ENCODE assay signal across 7 cellular contexts in the genomic region with DNA sequence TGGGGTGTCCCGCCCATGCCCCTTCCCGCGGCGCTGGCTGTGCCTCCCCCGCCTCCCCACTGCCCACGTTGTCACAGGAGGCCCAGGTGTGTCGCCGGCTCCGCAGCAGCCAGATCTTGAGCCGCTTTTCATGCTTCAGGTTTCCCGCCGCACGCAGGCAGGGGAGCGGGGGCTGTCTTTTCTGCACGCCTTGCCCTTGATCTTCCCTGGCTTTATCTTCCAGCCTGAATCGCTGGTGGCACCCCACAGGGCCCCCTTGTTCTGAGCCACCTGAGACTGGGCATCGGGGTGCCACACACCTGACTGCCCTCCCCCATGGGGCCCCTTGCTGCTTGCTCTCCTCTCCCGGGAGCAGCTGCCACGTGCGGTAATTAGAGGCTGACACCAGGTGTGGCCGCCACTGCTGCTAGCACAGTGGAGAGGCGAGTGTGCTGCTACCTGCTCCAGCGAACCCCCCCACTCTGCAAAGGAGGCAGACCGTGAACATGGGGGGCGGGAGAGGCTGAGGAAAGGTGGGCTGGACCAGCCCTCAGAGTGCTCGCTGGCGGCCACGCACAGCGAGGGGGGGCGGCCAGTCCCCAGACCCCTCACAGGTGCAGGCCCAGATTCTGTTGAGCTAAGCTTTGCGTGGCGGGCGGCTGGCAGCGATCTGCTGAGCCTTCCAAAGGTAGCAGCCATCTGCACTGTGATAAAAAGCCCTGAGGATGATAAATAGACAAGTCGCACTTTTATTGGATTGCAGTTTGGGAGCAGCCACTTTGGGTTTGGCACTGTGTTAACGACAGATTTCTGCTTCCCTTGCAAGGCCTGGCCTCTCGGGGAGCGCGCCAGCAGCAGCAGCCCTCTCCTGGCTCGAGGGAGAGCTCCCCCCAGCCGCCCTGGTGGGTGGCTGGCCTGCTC.
A peak's percentile ranks its signal among the peaks of the same experiment; 100 is the strongest.
DNase-seq lines count a peak whose midpoint lies in the region; ATAC-seq, FAIRE-seq and TF ChIP-seq lines count a peak whose summit lies in the region.

No MANE protein-coding gene starts in this region.

- no peak overlapping the region for H2AFZ ChIP-seq in K562 (ENCODE audit: low read depth, low read length)

- no peak for TF ChIP-seq POLR2A in K562 (conservative IDR thresholded peaks at IDR 0.05)
- TF ChIP-seq POLR2A in prostate gland (IDR thresholded peaks at IDR 0.05): no peak

- no peak overlapping the region for H3K4me2 ChIP-seq in K562 (ENCODE audit: insufficient read depth, low read length)

- peaks cover 30 to 36% (median 35%) of the 10 kb centered on the region in 3 donors for H3K27me3 Mint-ChIP-seq in CD14-positive monocyte (ENCODE audit: low read depth in 3 of 3)

- H3K27me3 ChIP-seq in HUES64 (ENCODE audit: insufficient read depth, low read length) (no peaks in the 10 kb centered on the region), K562 (ENCODE audit: control insufficient read depth in 2 of 2, insufficient read depth in 2 of 2, low read length in 2 of 2) (no peaks in the 10 kb centered on the region), prostate gland (replicated peaks; ENCODE audit: insufficient read depth) (no peaks in the 10 kb centered on the region)

- peaks cover 0 to 4% (median 0%) of the 10 kb centered on the region in 7 donors for H3K9me3 Mint-ChIP-seq in CD14-positive monocyte

- H3K36me3 Mint-ChIP-seq in CD14-positive monocyte: no peaks in the 10 kb centered on the region

- ATAC-seq in K562: peak; percentile 56
- no peak for ATAC-seq in HG03025 (IDR thresholded peaks at IDR 0.05; ENCODE audit: low FRiP score, unreplicated experiment)
- ATAC-seq in sciatic nerve: no peak

- no peak for TF ChIP-seq EP300 in K562 (IDR thresholded peaks at IDR 0.05; ENCODE audit: low read length)

- H3K79me2 ChIP-seq in K562 (ENCODE audit: control insufficient read depth, insufficient read depth, low read length): peaks cover 3% of the 10 kb centered on the region; the same call in 2 of the 3 replicates

- no peak; a peak in 1 of 4 replicates for TF ChIP-seq RAD21 in K562 (CRISPR knock-in tag; conservative IDR thresholded peaks at IDR 0.05 in 1 of 2, IDR thresholded peaks at IDR 0.05 in 1 of 2)

- DNase-seq in NCI-H2171 (lab: John Stamatoyannopoulos, UW): peak; percentile 96
- peak in 3 of 4 experiments; percentile 41 to 52 (median 49) for DNase-seq in K562 (ENCODE audit: extremely low read depth in 1 of 4, low spot score in 3 of 4)
- peak; percentile 38 for DNase-seq in prostate gland (ENCODE audit: low spot score)
- DNase-seq in CD14-positive monocyte (ENCODE audit: low spot score): no peak
- DNase-seq in sciatic nerve (ENCODE audit: low spot score): no peak

- H3K4me1 Mint-ChIP-seq in CD14-positive monocyte: peaks cover 7% of the 10 kb centered on the region

- POLR2A ChIA-PET in K562 (lab: Yijun Ruan, JAX): interaction anchor here (0.7 to 1.0 kb wide), 3 partner anchors 108 to 245 kb away, joined by 3 to 4 read pairs (median 3); no protein-coding TSS in a partner anchor

- TF ChIP-seq CTCF in K562 (IDR thresholded peaks at IDR 0.05 in 2 of 3, conservative IDR thresholded peaks at IDR 0.05 in 1 of 3; ENCODE audit: insufficient read depth in 2 of 3, low read depth in 1 of 3, low read length in 3 of 3): no peak; a peak in 2 of 6 replicates
- TF ChIP-seq CTCF in prostate gland (IDR thresholded peaks at IDR 0.05): no peak
- TF ChIP-seq CTCF in CD14-positive monocyte (IDR thresholded peaks at IDR 0.05): no peak

- H3K9ac ChIP-seq in HUES64 (ENCODE audit: low read depth, low read length) (no peak overlapping the region), K562 (ENCODE audit: insufficient read depth in 1 of 2, low read depth in 2 of 2, low read length in 2 of 2) (peak overlapping the region in 1 of 2 experiments; percentile 77; a peak in 2 of 4 replicates)

- FAIRE-seq in K562 (lab: Jason Lieb, UNC): no peak

- WGBS in HUES64: 68% methylated on average over 41 of the region's 41 CpGs
- WGBS in K562 (ENCODE audit: insufficient coverage, low coverage, missing lambda C conversion rate): 64% methylated on average over 41 of the region's 41 CpGs
- 41% methylated on average over 41 of the region's 41 CpGs for whole genome bisulfite sequencing in prostate gland

- H4K20me1 ChIP-seq in K562 (replicated peaks; ENCODE audit: control insufficient read depth, insufficient read depth, low read length): peaks cover 4% of the 10 kb centered on the region; the same call in 1 of the 2 replicates

- no peak overlapping the region for H3K4me3 ChIP-seq in HUES64 (ENCODE audit: low read length)
- no peak overlapping the region for H3K4me3 ChIP-seq in K562
- no peak overlapping the region for H3K4me3 ChIP-seq in prostate gland

- no peak overlapping the region for H3K4me3 Mint-ChIP-seq in CD14-positive monocyte

- no peaks in the 10 kb centered on the region for H3K9me1 ChIP-seq in K562 (ENCODE audit: control insufficient read depth, insufficient read depth, low read length)

- H3K4me1 ChIP-seq in HUES64 (ENCODE audit: insufficient read depth, low read length) (peaks cover 9% of the 10 kb centered on the region; the same call in 1 of the 2 replicates), K562 (replicated peaks in 1 of 2; ENCODE audit: control insufficient read depth in 2 of 2, insufficient read depth in 2 of 2, low read length in 2 of 2) (peaks cover 2 to 73% of the 10 kb centered on the region in 2 experiments; a peak in 2 of 5 replicates), prostate gland (replicated peaks) (peaks cover 19% of the 10 kb centered on the region)

- no peaks in the 10 kb centered on the region for H3K9me3 ChIP-seq in HUES64 (ENCODE audit: insufficient read depth, low read depth, low read length)
- no peaks in the 10 kb centered on the region for H3K9me3 ChIP-seq in K562 (replicated peaks; ENCODE audit: control insufficient read depth, insufficient read depth, low read depth, low read length)
- H3K9me3 ChIP-seq in prostate gland: no peaks in the 10 kb centered on the region

- CTCF ChIA-PET in K562 (lab: Yijun Ruan, JAX; ENCODE audit: low intra/inter-chr PET ratio): no interaction called here

- no peaks in the 10 kb centered on the region for H3K36me3 ChIP-seq in HUES64 (ENCODE audit: insufficient read depth, low read length)
- no peaks in the 10 kb centered on the region for H3K36me3 ChIP-seq in K562 (ENCODE audit: control insufficient read depth, insufficient read depth, low read length)
- H3K36me3 ChIP-seq in prostate gland: no peaks in the 10 kb centered on the region

- H3K27ac Mint-ChIP-seq in CD14-positive monocyte: no peak overlapping the region

- intact Hi-C loops in K562 (cut with micrococcal nuclease): no loop called here
- intact Hi-C loops in prostate gland (cut with DNase I): no loop called here
- intact Hi-C loops in CD14-positive monocyte (cut with micrococcal nuclease): no loop called here
- intact Hi-C loops in sciatic nerve (cut with DNase I): no loop called here

- H3K27ac ChIP-seq in HUES64 (ENCODE audit: low read depth, low read length) (0 out of 2 replicates have a peak overlapping the region, but pooled peaks have one; percentile 20), K562 (ENCODE audit: extremely low read depth, low read depth, low read length) (no peak overlapping the region), prostate gland (no peak overlapping the region)

- no TSS peak for BruUV-seq in K562 (replicated peaks; lab: Mats Ljungman, UMichigan)

- in situ Hi-C loops in K562 (cut with MboI): loop anchor here (5.0 kb wide), 2 partner anchors 107 to 162 kb away; no protein-coding TSS in a partner anchor

TF ChIP-seq in K562, 482 proteins besides CTCF, POLR2A, EP300 and RAD21 (continues in another document):
- TF ChIP-seq CBFA2T3 (IDR thresholded peaks at IDR 0.05) (peak; percentile 49), MAX (CRISPR knock-in tag; IDR thresholded peaks at IDR 0.05) (peak; percentile 48; the same call in 1 of the 2 replicates), BHLHE40 (IDR thresholded peaks at IDR 0.05; ENCODE audit: low read length) (peak; percentile 53), SRSF3 (IDR thresholded peaks at IDR 0.05; ENCODE audit: insufficient read depth, low read length) (0 out of 2 replicates have a peak, but pooled peaks have one; percentile 28), EHMT2 (IDR thresholded peaks at IDR 0.05) (no peak)
- TF ChIP-seq, protein P1, sequence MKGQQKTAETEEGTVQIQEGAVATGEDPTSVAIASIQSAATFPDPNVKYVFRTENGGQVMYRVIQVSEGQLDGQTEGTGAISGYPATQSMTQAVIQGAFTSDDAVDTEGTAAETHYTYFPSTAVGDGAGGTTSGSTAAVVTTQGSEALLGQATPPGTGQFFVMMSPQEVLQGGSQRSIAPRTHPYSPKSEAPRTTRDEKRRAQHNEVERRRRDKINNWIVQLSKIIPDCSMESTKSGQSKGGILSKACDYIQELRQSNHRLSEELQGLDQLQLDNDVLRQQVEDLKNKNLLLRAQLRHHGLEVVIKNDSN (CRISPR knock-in tag; IDR thresholded peaks at IDR 0.05): 0 out of 2 replicates have a peak, but pooled peaks have one; percentile 21
- TF ChIP-seq, protein P2, sequence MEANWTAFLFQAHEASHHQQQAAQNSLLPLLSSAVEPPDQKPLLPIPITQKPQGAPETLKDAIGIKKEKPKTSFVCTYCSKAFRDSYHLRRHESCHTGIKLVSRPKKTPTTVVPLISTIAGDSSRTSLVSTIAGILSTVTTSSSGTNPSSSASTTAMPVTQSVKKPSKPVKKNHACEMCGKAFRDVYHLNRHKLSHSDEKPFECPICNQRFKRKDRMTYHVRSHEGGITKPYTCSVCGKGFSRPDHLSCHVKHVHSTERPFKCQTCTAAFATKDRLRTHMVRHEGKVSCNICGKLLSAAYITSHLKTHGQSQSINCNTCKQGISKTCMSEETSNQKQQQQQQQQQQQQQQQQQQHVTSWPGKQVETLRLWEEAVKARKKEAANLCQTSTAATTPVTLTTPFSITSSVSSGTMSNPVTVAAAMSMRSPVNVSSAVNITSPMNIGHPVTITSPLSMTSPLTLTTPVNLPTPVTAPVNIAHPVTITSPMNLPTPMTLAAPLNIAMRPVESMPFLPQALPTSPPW (CRISPR knock-in tag; IDR thresholded peaks at IDR 0.05): peak; percentile 44; the same call in 1 of the 2 replicates

Comparison
In these comparisons a context has a peak if more than half of its experiments do, and no peak if none do; other contexts are left out.
1. DNase-seq: peak in NCI-H2171 (single experiment), K562 (3 of 4) and prostate gland (single experiment); none in CD14-positive monocyte (single experiment) and sciatic nerve (single experiment).